Comparison of ENCODE assay signal across 1 cellular context in genomic region chr17:76715462-76715830, GRCh38.
TF ChIP-seq lines count a peak whose summit lies in the region.

No MANE protein-coding gene starts in this region.

TF ChIP-seq in HepG2, 621 proteins besides CTCF, POLR2A, EP300 and RAD21:
- TF ChIP-seq HMGA1 (CRISPR knock-in tag; conservative IDR thresholded peaks at IDR 0.05) = no peak
- peak; percentile 21 for TF ChIP-seq RBM22 (optimal IDR thresholded peaks at IDR 0.05; ENCODE audit: low read length)
